11 cellular contexts compared by ENCODE assay signal in the genomic region with DNA sequence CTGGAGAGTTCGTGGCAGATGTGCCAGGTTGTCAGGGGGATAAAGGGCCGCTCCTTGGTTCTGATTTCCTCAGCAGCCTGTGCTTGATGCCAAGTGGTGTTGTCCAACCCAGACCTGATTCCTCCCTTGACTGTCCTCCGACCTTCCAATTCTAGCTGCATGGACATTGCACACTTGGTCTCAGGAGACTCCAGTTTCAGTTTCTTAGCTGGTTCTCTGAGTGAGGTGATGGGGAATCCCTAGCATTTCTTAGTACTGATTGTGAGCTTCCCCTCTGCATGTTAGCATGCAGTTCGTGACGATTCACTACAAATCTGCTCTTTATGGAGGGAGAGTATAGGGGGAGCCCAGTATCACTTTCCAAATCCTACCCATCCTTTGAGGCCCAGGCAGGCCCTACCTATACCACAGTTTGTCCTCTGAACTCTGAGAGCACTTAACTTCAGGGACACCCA. TPM values are rescaled to one million over a fixed set of nuclear protein-coding genes. Genes with fewer than 3 reads are reported as not detected.
DNase-seq lines count a peak whose midpoint lies in the region; ATAC-seq and TF ChIP-seq lines count a peak whose summit lies in the region.
"Had no signal": no experiment of that assay in that cellular context is flagged by ENCODE, and none has a peak within 500 bp of the region (broad histone marks: within the 10 kb centered on the region; RNA-seq: fewer than 3 reads in every experiment).

No MANE protein-coding gene starts in this region.

- H4K20me1 ChIP-seq in BLaER1: no peaks in the 10 kb centered on the region

- DNase-seq in activated CD8-positive, alpha-beta T cell treated with anti-CD3 and anti-CD28 coated beads for 36 hours: peak; percentile 69
- DNase-seq in stimulated activated CD4-positive, alpha-beta T cell treated with anti-CD3 and anti-CD28 coated beads, Interleukin-2, amount 100 ng/mL, for 24 hours: no peak
- DNase-seq in erythroblast (lab: John Stamatoyannopoulos, UW) (no peak), left ventricle myocardium inferior (no peak)
- no peak for DNase-seq in stimulated activated CD4-positive, alpha-beta T cell treated with anti-CD3 and anti-CD28 coated beads, Interleukin-2, amount 100 ng/mL, for 48 hours
- DNase-seq: BE2C, glutamatergic neuron, NCI-H2029 treated with DMSO at 0.1 percent for 48 hours had no signal

- H3K27me3 ChIP-seq in BLaER1 (no peaks in the 10 kb centered on the region), left ventricle myocardium inferior (ENCODE audit: low read depth) (peaks cover 4% of the 10 kb centered on the region)

- H3K4me3 Mint-ChIP-seq in activated CD8-positive, alpha-beta T cell treated with anti-CD3 and anti-CD28 coated beads for 36 hours: peak overlapping the region; percentile 47

- H3K4me3 ChIP-seq in BLaER1: no peak overlapping the region
- H3K4me3 ChIP-seq in left ventricle myocardium inferior: no peak overlapping the region

- H3K36me3 ChIP-seq in BLaER1: no peaks in the 10 kb centered on the region
- H3K36me3 ChIP-seq in left ventricle myocardium inferior: no peaks in the 10 kb centered on the region
- H3K36me3 ChIP-seq: BE2C had no signal

- peaks cover 72% of the 10 kb centered on the region for H3K4me1 Mint-ChIP-seq in activated CD8-positive, alpha-beta T cell treated with anti-CD3 and anti-CD28 coated beads for 36 hours (ENCODE audit: low read depth)

- CTCF ChIA-PET in activated CD8-positive, alpha-beta T cell treated with anti-CD3 and anti-CD28 coated beads for 36 hours (lab: Charles Lee): interaction anchor here (0.7 to 3.3 kb wide), 11 partner anchors 8 to 80 kb away, joined by 3 to 22 read pairs (median 7); no protein-coding TSS in a partner anchor

- peak; percentile 36 for ATAC-seq in GM18867 (IDR thresholded peaks at IDR 0.05; ENCODE audit: unreplicated experiment)
- ATAC-seq in HG02885 (IDR thresholded peaks at IDR 0.05; ENCODE audit: poor library complexity, unreplicated experiment): peak; percentile 56
- peak; percentile 88 for ATAC-seq in activated CD8-positive, alpha-beta T cell treated with anti-CD3 and anti-CD28 coated beads for 36 hours

- intact Hi-C loops in activated CD8-positive, alpha-beta T cell treated with anti-CD3 and anti-CD28 coated beads for 36 hours (cut with micrococcal nuclease): no loop called here
- intact Hi-C loops in left ventricle myocardium inferior (cut with micrococcal nuclease): no loop called here

- peak overlapping the region; percentile 47 for H3K4me2 ChIP-seq in BLaER1

- POLR2A ChIA-PET in activated CD8-positive, alpha-beta T cell treated with anti-CD3 and anti-CD28 coated beads for 36 hours (lab: Charles Lee): interaction anchor here (0.7 to 4.8 kb wide), 21 partner anchors 9 to 69 kb away, joined by 3 to 74 read pairs (median 5); a partner anchor contains a TSS

- no peak for TF ChIP-seq POLR2A in erythroblast (IDR thresholded peaks at IDR 0.05; ENCODE audit: low read length)

- H3K9me3 Mint-ChIP-seq in activated CD8-positive, alpha-beta T cell treated with anti-CD3 and anti-CD28 coated beads for 36 hours: peaks cover 30% of the 10 kb centered on the region

- peak overlapping the region; percentile 92 for H3K27ac Mint-ChIP-seq in activated CD8-positive, alpha-beta T cell treated with anti-CD3 and anti-CD28 coated beads for 36 hours

- H3K4me1 ChIP-seq in BLaER1: peaks cover 32% of the 10 kb centered on the region
- H3K4me1 ChIP-seq in left ventricle myocardium inferior: peaks cover 11% of the 10 kb centered on the region
- H3K4me1 ChIP-seq: BE2C had no signal

- peaks cover 26% of the 10 kb centered on the region for H3K36me3 Mint-ChIP-seq in activated CD8-positive, alpha-beta T cell treated with anti-CD3 and anti-CD28 coated beads for 36 hours (ENCODE audit: low read depth)

- H3K27ac ChIP-seq in BLaER1 (no peak overlapping the region), left ventricle myocardium inferior (replicated peaks) (no peak overlapping the region)

- H3K27me3 Mint-ChIP-seq in activated CD8-positive, alpha-beta T cell treated with anti-CD3 and anti-CD28 coated beads for 36 hours: no peaks in the 10 kb centered on the region

- no peak for TF ChIP-seq CTCF in activated CD8-positive, alpha-beta T cell treated with anti-CD3 and anti-CD28 coated beads for 36 hours (IDR thresholded peaks at IDR 0.05)
- TF ChIP-seq CTCF in left ventricle myocardium inferior (IDR thresholded peaks at IDR 0.05; ENCODE audit: borderline replicate concordance): no peak

- H3K9me3 ChIP-seq in BLaER1 (peaks cover 19% of the 10 kb centered on the region), left ventricle myocardium inferior (replicated peaks) (peaks cover 27% of the 10 kb centered on the region)

- no peak overlapping the region for H3K9ac ChIP-seq in BLaER1

RNA-seq across cellular contexts. Expression of a gene that starts 12.4 kb away (rescaled TPM):
- total RNA-seq in activated CD8-positive, alpha-beta T cell treated with anti-CD3 and anti-CD28 coated beads for 36 hours: 100 to 1,000 TPM; 297 to 302 TPM
- not detected for total RNA-seq in left ventricle myocardium inferior

Comparison
In these comparisons a context has a peak if more than half of its experiments do, and no peak if none do; other contexts are left out.
1. ATAC-seq: peak in every context shown above with its lines; median percentile 88 in activated CD8-positive, alpha-beta T cell treated with anti-CD3 and anti-CD28 coated beads for 36 hours; 56 in HG02885; 36 in GM18867.
2. RNA of a gene that starts 12.4 kb away (total RNA-seq): 297 to 302 TPM in activated CD8-positive, alpha-beta T cell treated with anti-CD3 and anti-CD28 coated beads for 36 hours; not detected in left ventricle myocardium inferior (single experiment); every median in the first group is over 100 times any median in the second.